ENCODE assay signal across 1 cellular context in genomic region chr1:219173758-219174671, GRCh38.
TF ChIP-seq lines count a peak whose summit lies in the region.

Gene LYPLAL1, plus strand, starts transcription at chr1:219173878. Its CDS starts 13 bp downstream, at chr1:219173891.

TF ChIP-seq in HepG2, 621 proteins besides CTCF, POLR2A, EP300 and RAD21 (continued from another document and continues in another):
- no peak for TF ChIP-seq CSRNP2 (CRISPR knock-in tag; conservative IDR thresholded peaks at IDR 0.05; ENCODE audit: low read depth)
- TF ChIP-seq ZNF280D (CRISPR knock-in tag; IDR thresholded peaks at IDR 0.05) = no peak
- no peak for TF ChIP-seq NR3C1 (CRISPR knock-in tag; IDR thresholded peaks at IDR 0.05)
- TF ChIP-seq ZNF354B (CRISPR knock-in tag; IDR thresholded peaks at IDR 0.05) = no peak
- TF ChIP-seq ZNF282 (IDR thresholded peaks at IDR 0.05; ENCODE audit: partially characterized antibody) = no peak
- no peak for TF ChIP-seq SKIL (CRISPR knock-in tag; IDR thresholded peaks at IDR 0.05; ENCODE audit: borderline replicate concordance)
- TF ChIP-seq ZNF556 (CRISPR knock-in tag; IDR thresholded peaks at IDR 0.05; ENCODE audit: borderline replicate concordance) = no peak
- TF ChIP-seq BRCA1 (CRISPR knock-in tag; IDR thresholded peaks at IDR 0.05) = no peak; the same call in 1 of the 2 replicates
- TF ChIP-seq DNMT1 (CRISPR knock-in tag; IDR thresholded peaks at IDR 0.05) = no peak
- TF ChIP-seq SMARCC2 (IDR thresholded peaks at IDR 0.05) = no peak
- TF ChIP-seq ZNF367 (CRISPR knock-in tag; IDR thresholded peaks at IDR 0.05; ENCODE audit: borderline replicate concordance) = peak; percentile 67; the same call in 1 of the 2 replicates
- no peak for TF ChIP-seq KDM6A (CRISPR knock-in tag; IDR thresholded peaks at IDR 0.05; ENCODE audit: low read depth)
- TF ChIP-seq CCAR2 (optimal IDR thresholded peaks at IDR 0.05; ENCODE audit: low read depth, low read length) = no peak
- no peak for TF ChIP-seq ELF3 (CRISPR knock-in tag; IDR thresholded peaks at IDR 0.05)
- no peak for TF ChIP-seq ATF5 (CRISPR knock-in tag; IDR thresholded peaks at IDR 0.05; ENCODE audit: low read depth)
- no peak for TF ChIP-seq ZNF180 (CRISPR knock-in tag; IDR thresholded peaks at IDR 0.05; ENCODE audit: borderline replicate concordance, low read depth)
- TF ChIP-seq ZBTB33 (CRISPR knock-in tag; IDR thresholded peaks at IDR 0.05) = 0 out of 2 replicates have a peak, but pooled peaks have one; percentile 17
- TF ChIP-seq ZBTB34 (CRISPR knock-in tag; IDR thresholded peaks at IDR 0.05) = no peak; the same call in 1 of the 2 replicates
- TF ChIP-seq THAP7 (CRISPR knock-in tag; IDR thresholded peaks at IDR 0.05) = no peak
- 0 out of 2 replicates have a peak, but pooled peaks have one; percentile 47 for TF ChIP-seq ZNF605 (CRISPR knock-in tag; IDR thresholded peaks at IDR 0.05)
- no peak for TF ChIP-seq ZNF251 (CRISPR knock-in tag; IDR thresholded peaks at IDR 0.05)
- TF ChIP-seq CBX5 (CRISPR knock-in tag; IDR thresholded peaks at IDR 0.05; ENCODE audit: borderline replicate concordance) = peak; percentile 63; the same call in 1 of the 2 replicates
- no peak for TF ChIP-seq TP53 (CRISPR knock-in tag; conservative IDR thresholded peaks at IDR 0.05)
- TF ChIP-seq AHDC1 (CRISPR knock-in tag; IDR thresholded peaks at IDR 0.05; ENCODE audit: borderline replicate concordance) = peak; percentile 12; the same call in 1 of the 2 replicates
- peak; percentile 77 for TF ChIP-seq DRAP1 (CRISPR knock-in tag; IDR thresholded peaks at IDR 0.05)
- TF ChIP-seq BORCS8-MEF2B (CRISPR knock-in tag; IDR thresholded peaks at IDR 0.05) = peak; percentile 76
- TF ChIP-seq FOSL2 (CRISPR knock-in tag; IDR thresholded peaks at IDR 0.05) = peak; percentile 56
- TF ChIP-seq ZNF75D (CRISPR knock-in tag; IDR thresholded peaks at IDR 0.05; ENCODE audit: borderline replicate concordance) = no peak
- TF ChIP-seq DR1 (CRISPR knock-in tag; IDR thresholded peaks at IDR 0.05) = peak; percentile 76
- TF ChIP-seq ZNF547 (CRISPR knock-in tag; IDR thresholded peaks at IDR 0.05) = peak; percentile 67; the same call in 1 of the 2 replicates
- no peak for TF ChIP-seq STAT5B (CRISPR knock-in tag; IDR thresholded peaks at IDR 0.05)
- TF ChIP-seq ZNF616 (CRISPR knock-in tag; IDR thresholded peaks at IDR 0.05; ENCODE audit: low read depth) = 0 out of 2 replicates have a peak, but pooled peaks have one; percentile 73
- no peak for TF ChIP-seq ZNF562 (CRISPR knock-in tag; IDR thresholded peaks at IDR 0.05; ENCODE audit: borderline replicate concordance)
- TF ChIP-seq ZNF772 (CRISPR knock-in tag; IDR thresholded peaks at IDR 0.05) = no peak
- no peak for TF ChIP-seq HNRNPH1 (optimal IDR thresholded peaks at IDR 0.05; ENCODE audit: low read depth, low read length)
- no peak for TF ChIP-seq JDP2 (CRISPR knock-in tag; IDR thresholded peaks at IDR 0.05; ENCODE audit: borderline replicate concordance)
- peak; percentile 27; the same call in 1 of the 2 replicates for TF ChIP-seq PAXIP1 (CRISPR knock-in tag; conservative IDR thresholded peaks at IDR 0.05)
